18 cellular contexts compared by ENCODE assay signal in the genomic region with DNA sequence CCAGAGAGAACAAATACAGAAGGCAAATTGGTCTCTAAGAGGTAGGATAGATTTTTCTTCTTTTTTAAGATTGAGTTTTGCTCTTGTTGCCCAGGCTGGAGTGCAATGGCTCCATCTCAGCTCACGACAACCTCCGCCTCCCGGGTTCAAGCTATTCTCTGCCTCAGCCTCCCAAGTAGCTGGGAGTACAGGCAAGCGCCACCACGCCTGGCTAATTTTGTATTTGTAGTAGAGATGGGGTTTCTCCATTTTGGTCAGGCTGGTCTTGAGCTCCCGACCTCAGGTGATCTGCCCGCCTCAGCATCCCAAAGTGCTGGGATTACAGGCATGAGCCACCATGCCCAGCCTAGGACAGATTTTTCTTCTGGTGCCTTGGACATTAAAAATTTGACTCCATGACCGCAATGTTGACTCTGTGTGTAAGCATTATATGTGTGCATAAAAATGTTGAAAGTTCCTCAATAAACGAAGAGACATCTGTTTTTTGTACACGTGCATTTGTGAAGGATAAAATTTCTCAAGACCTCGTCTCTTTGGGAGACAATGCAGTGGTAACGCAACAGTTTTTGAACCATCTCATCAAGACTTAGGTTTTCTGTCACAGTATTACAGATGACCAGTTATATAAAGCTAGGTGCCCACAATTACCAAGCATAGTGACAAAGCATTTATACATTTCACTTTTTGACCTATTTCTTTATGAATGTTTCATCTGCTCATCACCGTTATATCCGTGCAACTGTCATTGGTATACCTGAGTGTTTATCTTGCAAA. TPM values are rescaled to one million over a fixed set of nuclear protein-coding genes. Genes with fewer than 3 reads are reported as not detected.
A peak's percentile ranks its signal among the peaks of the same experiment; 100 is the strongest.
DNase-seq lines count a peak whose midpoint lies in the region; ATAC-seq, FAIRE-seq and TF ChIP-seq lines count a peak whose summit lies in the region.
"Had no signal": no experiment of that assay in that cellular context is flagged by ENCODE, and none has a peak within 500 bp of the region (broad histone marks: within the 10 kb centered on the region; RNA-seq: fewer than 3 reads in every experiment).

No MANE protein-coding gene starts in this region.

- peak overlapping the region; percentile 29 for H3K27ac Mint-ChIP-seq in activated T-cell treated with anti-CD3 and anti-CD28 coated beads, Interleukin-2, amount 50 U/mL, for 72 hours
- H3K27ac Mint-ChIP-seq in T-helper 17 cell: peak overlapping the region; percentile 19
- H3K27ac Mint-ChIP-seq: CD4-positive, alpha-beta T cell had no signal

- peaks cover 5% of the 10 kb centered on the region for H3K4me1 Mint-ChIP-seq in activated T-cell treated with anti-CD3 and anti-CD28 coated beads, Interleukin-2, amount 50 U/mL, for 72 hours (ENCODE audit: low read depth)
- peaks cover 10% of the 10 kb centered on the region for H3K4me1 Mint-ChIP-seq in T-helper 17 cell

- H3K9me3 Mint-ChIP-seq in activated T-cell treated with anti-CD3 and anti-CD28 coated beads, Interleukin-2, amount 50 U/mL, for 72 hours: no peaks in the 10 kb centered on the region
- H3K9me3 Mint-ChIP-seq: CD4-positive, alpha-beta T cell had no signal

- no peaks in the 10 kb centered on the region for H3K9me3 ChIP-seq in T-helper 17 cell (ENCODE audit: control insufficient read depth, low read length, poor library complexity, severe bottlenecking)

- peaks cover 22 to 42% of the 10 kb centered on the region in 2 donors for H3K36me3 Mint-ChIP-seq in activated T-cell treated with anti-CD3 and anti-CD28 coated beads, Interleukin-2, amount 50 U/mL, for 72 hours (ENCODE audit: insufficient read depth in 2 of 2)
- peaks cover 17% of the 10 kb centered on the region for H3K36me3 Mint-ChIP-seq in T-helper 17 cell (ENCODE audit: low read depth)

- no peak overlapping the region for H3K4me3 Mint-ChIP-seq in activated T-cell treated with anti-CD3 and anti-CD28 coated beads, Interleukin-2, amount 50 U/mL, for 72 hours
- H3K4me3 Mint-ChIP-seq in T-helper 17 cell: no peak overlapping the region
- H3K4me3 Mint-ChIP-seq: CD4-positive, alpha-beta T cell had no signal

- DNase-seq in activated T-cell treated with anti-CD3 and anti-CD28 coated beads, Interleukin-2, amount 50 U/mL, for 72 hours: no peak
- DNase-seq in activated T-cell treated with anti-CD3 and anti-CD28 coated beads for 4 hours (no peak), GM12891 (ENCODE audit: insufficient read length, low spot score) (no peak), T-helper 17 cell (no peak), mesenteric fat pad (ENCODE audit: low spot score) (peak; percentile 30), DMS114 treated with DMSO at 0.1 percent for 48 hours (lab: John Stamatoyannopoulos, UW; ENCODE audit: unreplicated experiment) (no peak)
- DNase-seq: CD4-positive, alpha-beta T cell; GF-D8; NCI-H1105; NCI-H2081; NCI-H446 treated with DMSO at 0.1 percent for 48 hours; NCI-H748 treated with DMSO at 0.1 percent for 48 hours; NK-92 treated with Interleukin-12 subunit alpha and Interleukin-12 subunit beta, amount 100 ng/mL, for 24 hours; SHP77 had no signal

- FAIRE-seq in GM12891 (lab: Jason Lieb, UNC): no peak
- FAIRE-seq: A204.1, GM18507, H54 had no signal

- no peak for ATAC-seq in activated T-cell treated with anti-CD3 and anti-CD28 coated beads, Interleukin-2, amount 50 U/mL, for 72 hours (replicated peaks in 1 of 2)
- ATAC-seq in T-helper 17 cell (no peak), HG03108 (IDR thresholded peaks at IDR 0.05; ENCODE audit: unreplicated experiment) (no peak)

- no peaks in the 10 kb centered on the region for H3K27me3 Mint-ChIP-seq in activated T-cell treated with anti-CD3 and anti-CD28 coated beads, Interleukin-2, amount 50 U/mL, for 72 hours (ENCODE audit: low read depth)
- no peaks in the 10 kb centered on the region for H3K27me3 Mint-ChIP-seq in T-helper 17 cell
- H3K27me3 Mint-ChIP-seq: CD4-positive, alpha-beta T cell had no signal

- TF ChIP-seq POLR2A in GM12891 (IDR thresholded peaks at IDR 0.05; ENCODE audit: low read depth, low read length): no peak

TF ChIP-seq in GM12891, 5 proteins besides CTCF, POLR2A, EP300 and RAD21:
- TF ChIP-seq POLR2AphosphoS5 (IDR thresholded peaks at IDR 0.05; ENCODE audit: low read depth, low read length): peak; percentile 26; the same call in 1 of the 2 replicates
- no peak for TF ChIP-seq PAX5 (IDR thresholded peaks at IDR 0.05; ENCODE audit: insufficient read depth, low read length, severe bottlenecking)
- no peak for TF ChIP-seq POU2F2 (IDR thresholded peaks at IDR 0.05; ENCODE audit: low read depth, low read length)

RNA-seq across cellular contexts. Expression of gene VCP, which starts 17.4 kb away (rescaled TPM):
- 100 to 1,000 TPM; 190 to 199 TPM for total RNA-seq in activated T-cell treated with anti-CD3 and anti-CD28 coated beads, Interleukin-2, amount 50 U/mL, for 72 hours
- polyA plus RNA-seq in GM12891 (2012; ENCODE audit: low read depth, missing spikeins): 162 TPM
- total RNA-seq in T-helper 17 cell: 100 to 1,000 TPM; 222 to 238 TPM
- 280 TPM for total RNA-seq in mesenteric fat pad

RNA-seq across cellular contexts. Expression of gene FANCG, which starts 24.7 kb away (rescaled TPM):
- 100 to 1,000 TPM in 1 of 2 donors, 10 to 100 TPM in 1; 94.8 to 116 TPM for total RNA-seq in activated T-cell treated with anti-CD3 and anti-CD28 coated beads, Interleukin-2, amount 50 U/mL, for 72 hours
- polyA plus RNA-seq in GM12891 (2012; ENCODE audit: low read depth, missing spikeins): 41.8 TPM
- total RNA-seq in T-helper 17 cell (10 to 100 TPM; 18.8 to 23.6 TPM), mesenteric fat pad (11.3 TPM)

RNA-seq across cellular contexts. Expression of gene PIGO, which starts 41.3 kb away (rescaled TPM):
- total RNA-seq in activated T-cell treated with anti-CD3 and anti-CD28 coated beads, Interleukin-2, amount 50 U/mL, for 72 hours: 10 to 100 TPM; 25.6 to 27.9 TPM
- 10.7 TPM for polyA plus RNA-seq in GM12891 (2012; ENCODE audit: low read depth, missing spikeins)
- total RNA-seq in T-helper 17 cell (10 to 100 TPM; 19.1 to 20.4 TPM), mesenteric fat pad (15.2 TPM)

RNA-seq across cellular contexts. Expression of gene STOML2, which starts 47.9 kb away (rescaled TPM):
- 100 to 1,000 TPM; 151 to 169 TPM for total RNA-seq in activated T-cell treated with anti-CD3 and anti-CD28 coated beads, Interleukin-2, amount 50 U/mL, for 72 hours
- polyA plus RNA-seq in GM12891 (2012; ENCODE audit: low read depth, missing spikeins): 146 TPM
- 10 to 100 TPM; 41.0 to 44.2 TPM for total RNA-seq in T-helper 17 cell
- 95.4 TPM for total RNA-seq in mesenteric fat pad
